8 cellular contexts compared by ENCODE assay signal in the genomic region with DNA sequence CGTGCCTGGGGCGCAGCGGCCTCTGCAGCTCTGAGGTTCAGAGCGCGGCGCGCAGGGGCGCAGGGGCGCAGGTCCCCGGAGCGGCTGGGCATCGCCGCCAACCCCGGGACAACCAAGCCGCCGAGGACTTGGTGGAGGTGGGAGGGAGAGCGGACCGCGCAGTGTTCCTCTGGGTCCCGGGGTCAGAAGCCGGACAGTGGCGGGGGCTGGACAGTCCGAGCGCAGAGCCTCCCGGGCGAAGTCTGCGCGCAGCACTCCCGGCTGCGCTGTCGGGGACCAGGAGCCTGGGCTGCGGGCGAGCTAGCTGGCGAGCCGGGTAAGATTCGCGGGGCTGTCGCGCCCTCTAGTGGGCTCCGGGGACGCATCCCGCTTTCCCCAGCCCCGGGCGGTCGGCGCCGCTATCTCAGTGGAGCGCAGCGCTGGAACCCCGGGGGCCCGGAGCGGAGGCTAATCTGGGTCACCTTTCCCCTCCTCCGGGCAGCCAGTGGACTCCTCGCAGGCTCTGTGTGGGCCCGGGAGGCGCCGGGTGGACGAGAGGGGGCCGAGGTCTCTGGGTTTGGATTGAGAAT. TPM values are rescaled to one million over a fixed set of nuclear protein-coding genes. Genes with fewer than 3 reads are reported as not detected.
DNase-seq lines count a peak whose midpoint lies in the region; ATAC-seq and TF ChIP-seq lines count a peak whose summit lies in the region.

No MANE protein-coding gene starts in this region.

- peaks cover 60% of the 10 kb centered on the region for H3K27me3 ChIP-seq in BLaER1
- peaks cover 65% of the 10 kb centered on the region for H3K27me3 ChIP-seq in ectodermal cell (ENCODE audit: control insufficient read depth, insufficient read depth, low read length, poor library complexity, severe bottlenecking)
- H3K27me3 ChIP-seq in lung (ENCODE audit: control insufficient read depth, insufficient read depth): peaks cover 7% of the 10 kb centered on the region

- H3K9me3 Mint-ChIP-seq in activated CD8-positive, alpha-beta T cell treated with anti-CD3 and anti-CD28 coated beads for 36 hours: no peaks in the 10 kb centered on the region

- peak overlapping the region; percentile 63 for H3K4me3 ChIP-seq in BLaER1
- H3K4me3 ChIP-seq in ectodermal cell (ENCODE audit: insufficient read depth, low read depth, low read length): peak overlapping the region; percentile 61
- peak overlapping the region; percentile 21 for H3K4me3 ChIP-seq in lung

- 0% methylated on average over 59 of the region's 59 CpGs for WGBS in ectodermal cell, 2 experiments
- 0 to 1% methylated on average over 49 to 59 of the region's 59 CpGs for WGBS in lung, 2 donors

- intact Hi-C loops in activated CD8-positive, alpha-beta T cell treated with anti-CD3 and anti-CD28 coated beads for 36 hours (cut with micrococcal nuclease): loop anchor here (10.0 kb wide), 3 partner anchors 528 to 1858 kb away; no protein-coding TSS in a partner anchor

- H3K9me3 ChIP-seq in BLaER1: peaks cover 52% of the 10 kb centered on the region
- H3K9me3 ChIP-seq in ectodermal cell (ENCODE audit: control insufficient read depth, low read length): no peaks in the 10 kb centered on the region
- H3K9me3 ChIP-seq in lung (ENCODE audit: control insufficient read depth in 2 of 2, insufficient read depth in 1 of 2, low read length in 1 of 2): peaks cover 0 to 2% of the 10 kb centered on the region in 2 donors

- DNase-seq in GM19240 (ENCODE audit: insufficient read length, low spot score) (peak; percentile 46), NCI-H748 (lab: John Stamatoyannopoulos, UW; ENCODE audit: unreplicated experiment) (peak; percentile 88), lung (ENCODE audit: low spot score) (peak; percentile 74)
- DNase-seq in activated CD8-positive, alpha-beta T cell treated with anti-CD3 and anti-CD28 coated beads for 36 hours: peak; percentile 83
- DNase-seq in stimulated activated CD4-positive, alpha-beta T cell treated with anti-CD3 and anti-CD28 coated beads, TNF-alpha, amount 100 ng/mL, for 1 hour (ENCODE audit: low read depth in 3 of 3, low spot score in 1 of 3): peak; percentile 15 to 70 (median 40)

- H4K20me1 ChIP-seq in BLaER1: no peaks in the 10 kb centered on the region

- no peaks in the 10 kb centered on the region for H3K36me3 Mint-ChIP-seq in activated CD8-positive, alpha-beta T cell treated with anti-CD3 and anti-CD28 coated beads for 36 hours (ENCODE audit: low read depth)

- H3K27me3 Mint-ChIP-seq in activated CD8-positive, alpha-beta T cell treated with anti-CD3 and anti-CD28 coated beads for 36 hours: peaks cover 52% of the 10 kb centered on the region

- CTCF ChIA-PET in activated CD8-positive, alpha-beta T cell treated with anti-CD3 and anti-CD28 coated beads for 36 hours (lab: Charles Lee): interaction anchor here (0.5 to 4.4 kb wide), 57 partner anchors 8 to 1688 kb away, joined by 3 to 114 read pairs (median 4); a partner anchor contains a TSS

- peak overlapping the region; percentile 78 for H3K4me2 ChIP-seq in BLaER1

- POLR2A ChIA-PET in activated CD8-positive, alpha-beta T cell treated with anti-CD3 and anti-CD28 coated beads for 36 hours (lab: Charles Lee): interaction anchor here (0.6 to 1.1 kb wide), 2 partner anchors 132 to 316 kb away, joined by 3 read pairs; no protein-coding TSS in a partner anchor

- no peak overlapping the region for H3K9ac ChIP-seq in BLaER1

- H3K4me3 Mint-ChIP-seq in activated CD8-positive, alpha-beta T cell treated with anti-CD3 and anti-CD28 coated beads for 36 hours: peak overlapping the region; percentile 66

- peak; percentile 84 for ATAC-seq in HG03439 (IDR thresholded peaks at IDR 0.05; ENCODE audit: unreplicated experiment)
- ATAC-seq in activated CD8-positive, alpha-beta T cell treated with anti-CD3 and anti-CD28 coated beads for 36 hours: peak; percentile 87
- peak; percentile 89 for ATAC-seq in lung (ENCODE audit: insufficient read depth, low FRiP score)

- H3K27ac ChIP-seq in BLaER1: no peak overlapping the region
- H3K27ac ChIP-seq in ectodermal cell (ENCODE audit: insufficient read depth, low read depth, low read length, poor library complexity, severe bottlenecking): peak overlapping the region; percentile 70
- H3K27ac ChIP-seq in lung (ENCODE audit: low read depth in 1 of 2, low read length in 1 of 2): peak overlapping the region; percentile 7 to 79

- H3K4me1 ChIP-seq in BLaER1: no peaks in the 10 kb centered on the region
- H3K4me1 ChIP-seq in ectodermal cell (ENCODE audit: control insufficient read depth, insufficient read depth, low read length): peaks cover 9% of the 10 kb centered on the region
- peaks cover 0 to 9% of the 10 kb centered on the region in 2 donors for H3K4me1 ChIP-seq in lung (ENCODE audit: control insufficient read depth in 2 of 2, insufficient read depth in 2 of 2, low read length in 2 of 2)

- TF ChIP-seq CTCF in activated CD8-positive, alpha-beta T cell treated with anti-CD3 and anti-CD28 coated beads for 36 hours (IDR thresholded peaks at IDR 0.05): peak; percentile 68
- peak; percentile 76 for TF ChIP-seq CTCF in lung (IDR thresholded peaks at IDR 0.05; ENCODE audit: control extremely low read depth, extremely low read depth)

- peaks cover 22% of the 10 kb centered on the region for H3K4me1 Mint-ChIP-seq in activated CD8-positive, alpha-beta T cell treated with anti-CD3 and anti-CD28 coated beads for 36 hours (ENCODE audit: low read depth)

- H3K36me3 ChIP-seq in BLaER1 (peaks cover 5% of the 10 kb centered on the region; the same call in 1 of the 2 replicates), ectodermal cell (ENCODE audit: control insufficient read depth, insufficient read depth, low read length) (no peaks in the 10 kb centered on the region), lung (ENCODE audit: control insufficient read depth in 2 of 2, insufficient read depth in 2 of 2, low read length in 2 of 2) (no peaks in the 10 kb centered on the region)

- H3K27ac Mint-ChIP-seq in activated CD8-positive, alpha-beta T cell treated with anti-CD3 and anti-CD28 coated beads for 36 hours: no peak overlapping the region

RNA-seq across cellular contexts. Expression of a gene that starts 4.1 kb away (rescaled TPM):
- not detected for total RNA-seq in activated CD8-positive, alpha-beta T cell treated with anti-CD3 and anti-CD28 coated beads for 36 hours
- polyA plus RNA-seq in ectodermal cell (2013, experiment 1 of 4): 5.5 TPM
- polyA plus RNA-seq in ectodermal cell (2013, experiment 2 of 4): 6.2 TPM
- 5.9 TPM for polyA plus RNA-seq in ectodermal cell (2013, experiment 3 of 4)
- 8.0 TPM for polyA plus RNA-seq in ectodermal cell (2013, experiment 4 of 4)
- 100 to 1,000 TPM in 1 of 2 donors, 10 to 100 TPM in 1; 79.2 to 151 TPM for total RNA-seq in lung
- polyA plus RNA-seq in lung: 10 to 100 TPM in 1 of 2 donors, 1 to 10 TPM in 1; 8.1 to 52.1 TPM

Comparison
In these comparisons a context has a peak if more than half of its experiments do, and no peak if none do; other contexts are left out.
1. RNA of a gene that starts 4.1 kb away (total RNA-seq): 79.2 to 151 TPM in lung; not detected in activated CD8-positive, alpha-beta T cell treated with anti-CD3 and anti-CD28 coated beads for 36 hours; every median in the first group is over 10 times any median in the second.
2. Peak in every context shown above with its lines, with median percentiles within 50 percentile points of each other: H3K4me3 ChIP-seq, DNase-seq and ATAC-seq.